Comparison of ENCODE assay signal across 8 cellular contexts in genomic region chrX:104098151-104098808, GRCh38. TPM values are rescaled to one million over a fixed set of nuclear protein-coding genes. Genes with fewer than 3 reads are reported as not detected.
A peak's percentile ranks its signal among the peaks of the same experiment; 100 is the strongest.
DNase-seq lines count a peak whose midpoint lies in the region; ATAC-seq, FAIRE-seq and TF ChIP-seq lines count a peak whose summit lies in the region.

No MANE protein-coding gene starts in this region.

- intact Hi-C loops in K562 (cut with micrococcal nuclease), result loop anchor here (1.0 to 2.0 kb wide), 2 partner anchors 39 to 173 kb away; no protein-coding TSS in a partner anchor

- TF ChIP-seq POLR2A in H54 (IDR thresholded peaks at IDR 0.05; ENCODE audit: low read depth, low read length) (no peak), K562 (conservative IDR thresholded peaks at IDR 0.05) (no peak)

- DNase-seq in GF-D8 (lab: John Stamatoyannopoulos, UW) (peak; percentile 28), H54 (ENCODE audit: insufficient read length, low spot score) (no peak), NCI-H1092 (lab: John Stamatoyannopoulos, UW) (peak; percentile 52), SJCRH30 (peak; percentile 1 to 41), K562 (ENCODE audit: extremely low read depth in 1 of 4, low spot score in 3 of 4) (peak; percentile 31 to 65 (median 35)), immature natural killer cell (peak; percentile 59 to 64 (median 64)), cortex of kidney (lab: John Stamatoyannopoulos, UW) (no peak)
- peak; percentile 34 to 49 for DNase-seq in stimulated activated CD4-positive, alpha-beta T cell treated with anti-CD3 and anti-CD28 coated beads, Interleukin-2, amount 100 ng/mL, for 24 hours

- H3K9me3 Mint-ChIP-seq in immature natural killer cell, result no peaks in the 10 kb centered on the region

- no peak overlapping the region for H3K9ac ChIP-seq in K562 (ENCODE audit: insufficient read depth in 1 of 2, low read depth in 2 of 2, low read length in 2 of 2)

- H3K9me3 ChIP-seq in SJCRH30 (replicated peaks) (no peaks in the 10 kb centered on the region), K562 (replicated peaks; ENCODE audit: control insufficient read depth, insufficient read depth, low read depth, low read length) (no peaks in the 10 kb centered on the region)

- H3K27ac Mint-ChIP-seq in immature natural killer cell, result peak overlapping the region in 1 of 6 donors; percentile 18

- no peak overlapping the region for H3K4me2 ChIP-seq in K562 (ENCODE audit: insufficient read depth, low read length)

- H3K36me3 ChIP-seq in SJCRH30 (no peaks in the 10 kb centered on the region), K562 (ENCODE audit: control insufficient read depth, insufficient read depth, low read length) (no peaks in the 10 kb centered on the region)

- TF ChIP-seq RAD21 in K562 (CRISPR knock-in tag; conservative IDR thresholded peaks at IDR 0.05 in 1 of 2, IDR thresholded peaks at IDR 0.05 in 1 of 2), result peak; percentile 49 to 70

- H3K36me3 Mint-ChIP-seq in immature natural killer cell, result peaks cover 0 to 7% (median 0%) of the 10 kb centered on the region in 3 donors

- in situ Hi-C loops in K562 (cut with MboI), result no loop called here

- H3K4me1 Mint-ChIP-seq in immature natural killer cell, result peaks cover 3 to 5% of the 10 kb centered on the region in 2 donors

- peak overlapping the region in 1 of 5 donors; percentile 10 for H3K4me3 Mint-ChIP-seq in immature natural killer cell

- CTCF ChIA-PET in K562 (lab: Yijun Ruan, JAX; ENCODE audit: low intra/inter-chr PET ratio), result interaction anchor here (0.8 to 2.1 kb wide), 2 partner anchors 38 to 173 kb away, joined by 3 to 9 read pairs; no protein-coding TSS in a partner anchor

- FAIRE-seq in H54 (lab: Jason Lieb, UNC) (peak; percentile 41), K562 (lab: Jason Lieb, UNC) (peak; percentile 84)

- TF ChIP-seq EP300 in K562 (IDR thresholded peaks at IDR 0.05; ENCODE audit: low read length), result no peak

- POLR2A ChIA-PET in K562 (lab: Yijun Ruan, JAX), result no interaction called here

- peak; percentile 64; the same call in 2 of the 3 replicates for ATAC-seq in K562

- no peak overlapping the region for H2AFZ ChIP-seq in K562 (ENCODE audit: low read depth, low read length)

- H4K20me1 ChIP-seq in K562 (replicated peaks; ENCODE audit: control insufficient read depth, insufficient read depth, low read length), result no peaks in the 10 kb centered on the region

- no peak overlapping the region for H3K27ac ChIP-seq in SJCRH30
- no peak overlapping the region for H3K27ac ChIP-seq in K562 (ENCODE audit: extremely low read depth, low read depth, low read length)

- no peaks in the 10 kb centered on the region for H3K9me1 ChIP-seq in K562 (ENCODE audit: control insufficient read depth, insufficient read depth, low read length)

- H3K4me3 ChIP-seq in SJCRH30 (no peak overlapping the region), K562 (no peak overlapping the region)

- no peaks in the 10 kb centered on the region for H3K4me1 ChIP-seq in SJCRH30
- H3K4me1 ChIP-seq in K562 (replicated peaks in 1 of 2; ENCODE audit: control insufficient read depth in 2 of 2, insufficient read depth in 2 of 2, low read length in 2 of 2), result no peaks in the 10 kb centered on the region

- TF ChIP-seq CTCF in K562 (IDR thresholded peaks at IDR 0.05 in 2 of 3, conservative IDR thresholded peaks at IDR 0.05 in 1 of 3; ENCODE audit: insufficient read depth in 2 of 3, low read depth in 1 of 3, low read length in 3 of 3), result peak; percentile 46 to 69 (median 50); a peak in 5 of 6 replicates

- H3K79me2 ChIP-seq in K562 (ENCODE audit: control insufficient read depth, insufficient read depth, low read length), result no peaks in the 10 kb centered on the region

- H3K27me3 Mint-ChIP-seq in immature natural killer cell (ENCODE audit: low read depth in 3 of 3), result peaks cover 0 to 8% (median 3%) of the 10 kb centered on the region in 3 donors

- BruUV-seq in K562 (replicated peaks; lab: Mats Ljungman, UMichigan), result no TSS peak

- H3K27me3 ChIP-seq in SJCRH30 (no peaks in the 10 kb centered on the region), K562 (ENCODE audit: control insufficient read depth in 2 of 2, insufficient read depth in 2 of 2, low read length in 2 of 2) (no peaks in the 10 kb centered on the region)

- WGBS in K562 (ENCODE audit: insufficient coverage, low coverage, missing lambda C conversion rate), result 0% methylated on average over 4 of the region's 4 CpGs

RNA-seq across cellular contexts. Expression of gene ZCCHC18, which starts 14.0 kb away (rescaled TPM):
- 1.1 and 1.2 TPM in 2 replicates for total RNA-seq in SJCRH30 (2014; rRNA removed; shearing (Covaris generic))
- not detected in 2 replicates for total RNA-seq in K562 (2011; cell fraction: chromatin; rRNA removed; ENCODE audit: low replicate concordance)
- total RNA-seq in K562 (2011; cell fraction: nucleolus; rRNA removed), result 0.83 TPM in 1 of 2 replicates, not detected in the other
- not detected in 2 replicates for total RNA-seq in K562 (2011; cell fraction: nucleoplasm; rRNA removed)
- total RNA-seq in K562 (2014; rRNA removed) (not detected in 2 replicates), K562 (2014; rRNA removed; fragmentation: Illumina TruSeq; extraction: Trizol) (not detected in 2 replicates), K562 (2015; rRNA removed; fragmentation: Illumina TruSeq; extraction: Trizol) (not detected in 2 replicates), K562 (2021) (not detected in 2 replicates)
- polyA plus RNA-seq in K562 (2011; rRNA removed) (0.15 TPM in 1 of 2 replicates, not detected in the other), K562 (2014; fragmentation: Illumina TruSeq; extraction: Trizol) (not detected in 2 replicates), K562 (2014; fragmentation: Nextera tagmentation; extraction: Ambion mirVana) (not detected), K562 (2014; rRNA removed) (not detected in 2 replicates), immature natural killer cell (1 to 10 TPM; 4.0 to 5.0 (median 4.3) TPM)
- 0.15 TPM in 1 of 2 replicates, not detected in the other for polyA plus RNA-seq in K562 (2011; cell fraction: cytosol; rRNA removed)
- 0.21 TPM in 1 of 2 replicates, not detected in the other for polyA plus RNA-seq in K562 (2011; cell fraction: nucleus; rRNA removed)
- polyA plus RNA-seq in K562 (2012), result not detected in 2 replicates
- polyA minus RNA-seq in K562 (2011; rRNA and poly(A)+ RNA removed), result not detected in 2 replicates
- not detected in 2 replicates for polyA minus RNA-seq in K562 (2011; cell fraction: cytosol; rRNA and poly(A)+ RNA removed)
- polyA minus RNA-seq in K562 (2011; cell fraction: nucleus; rRNA and poly(A)+ RNA removed), result not detected in 2 replicates

RNA-seq across cellular contexts. Expression of gene TMSB15C, which starts 22.2 kb away (rescaled TPM):
- total RNA-seq in SJCRH30 (2014; rRNA removed; shearing (Covaris generic)), result 3.0 and 5.7 TPM in 2 replicates
- total RNA-seq in K562 (2011; cell fraction: chromatin; rRNA removed; ENCODE audit: low replicate concordance), result not detected in 2 replicates
- not detected in 2 replicates for total RNA-seq in K562 (2011; cell fraction: nucleolus; rRNA removed)
- not detected in 2 replicates for total RNA-seq in K562 (2011; cell fraction: nucleoplasm; rRNA removed)
- total RNA-seq in K562 (2014; rRNA removed) (not detected in 2 replicates), K562 (2014; rRNA removed; fragmentation: Illumina TruSeq; extraction: Trizol) (not detected in 2 replicates), K562 (2015; rRNA removed; fragmentation: Illumina TruSeq; extraction: Trizol) (not detected in 2 replicates), K562 (2021) (not detected in 2 replicates)
- polyA plus RNA-seq in K562 (2011; rRNA removed) (0.03 TPM in 1 of 2 replicates, not detected in the other), K562 (2014; fragmentation: Illumina TruSeq; extraction: Trizol) (not detected in 2 replicates), K562 (2014; fragmentation: Nextera tagmentation; extraction: Ambion mirVana) (not detected), K562 (2014; rRNA removed) (not detected in 2 replicates), immature natural killer cell (1 to 10 TPM in 1 of 3 donors, under 1 TPM in 1, not detected in 1; 0.68 to 1.0 TPM)
- not detected in 2 replicates for polyA plus RNA-seq in K562 (2011; cell fraction: cytosol; rRNA removed)
- not detected in 2 replicates for polyA plus RNA-seq in K562 (2011; cell fraction: nucleus; rRNA removed)
- polyA plus RNA-seq in K562 (2012), result not detected in 2 replicates
- polyA minus RNA-seq in K562 (2011; rRNA and poly(A)+ RNA removed), result not detected in 2 replicates
- not detected in 2 replicates for polyA minus RNA-seq in K562 (2011; cell fraction: cytosol; rRNA and poly(A)+ RNA removed)
- polyA minus RNA-seq in K562 (2011; cell fraction: nucleus; rRNA and poly(A)+ RNA removed), result not detected in 2 replicates

RNA-seq across cellular contexts. Expression of gene H2BW2, which starts 58.5 kb away (rescaled TPM):
- total RNA-seq in SJCRH30 (2014; rRNA removed; shearing (Covaris generic)), result not detected in 2 replicates
- not detected in 2 replicates for total RNA-seq in K562 (2011; cell fraction: chromatin; rRNA removed; ENCODE audit: low replicate concordance)
- total RNA-seq in K562 (2011; cell fraction: nucleolus; rRNA removed), result not detected in 2 replicates
- total RNA-seq in K562 (2011; cell fraction: nucleoplasm; rRNA removed), result not detected in 2 replicates
- total RNA-seq in K562 (2014; rRNA removed) (1.1 TPM in 1 of 2 replicates, not detected in the other), K562 (2014; rRNA removed; fragmentation: Illumina TruSeq; extraction: Trizol) (not detected in 2 replicates), K562 (2015; rRNA removed; fragmentation: Illumina TruSeq; extraction: Trizol) (not detected in 2 replicates), K562 (2021) (not detected in 2 replicates)
- polyA plus RNA-seq in K562 (2011; rRNA removed) (not detected in 2 replicates), K562 (2014; fragmentation: Illumina TruSeq; extraction: Trizol) (not detected in 2 replicates), K562 (2014; fragmentation: Nextera tagmentation; extraction: Ambion mirVana) (not detected), K562 (2014; rRNA removed) (not detected in 2 replicates), immature natural killer cell (not detected)
- 0.36 TPM in 1 of 2 replicates, not detected in the other for polyA plus RNA-seq in K562 (2011; cell fraction: cytosol; rRNA removed)
- polyA plus RNA-seq in K562 (2011; cell fraction: nucleus; rRNA removed), result not detected in 2 replicates
- polyA plus RNA-seq in K562 (2012), result not detected in 2 replicates
- not detected in 2 replicates for polyA minus RNA-seq in K562 (2011; rRNA and poly(A)+ RNA removed)
- not detected in 2 replicates for polyA minus RNA-seq in K562 (2011; cell fraction: cytosol; rRNA and poly(A)+ RNA removed)
- polyA minus RNA-seq in K562 (2011; cell fraction: nucleus; rRNA and poly(A)+ RNA removed), result not detected in 2 replicates

RNA-seq across cellular contexts. Expression of gene SLC25A53, which starts 58.5 kb away (rescaled TPM):
- 3.1 and 4.2 TPM in 2 replicates for total RNA-seq in SJCRH30 (2014; rRNA removed; shearing (Covaris generic))
- 2.6 and 9.6 TPM in 2 replicates for total RNA-seq in K562 (2011; cell fraction: chromatin; rRNA removed; ENCODE audit: low replicate concordance)
- total RNA-seq in K562 (2011; cell fraction: nucleolus; rRNA removed), result 2.0 and 2.5 TPM in 2 replicates
- 2.6 and 4.9 TPM in 2 replicates for total RNA-seq in K562 (2011; cell fraction: nucleoplasm; rRNA removed)
- total RNA-seq in K562 (2014; rRNA removed) (7.7 and 10.8 TPM in 2 replicates), K562 (2014; rRNA removed; fragmentation: Illumina TruSeq; extraction: Trizol) (5.2 and 5.6 TPM in 2 replicates), K562 (2015; rRNA removed; fragmentation: Illumina TruSeq; extraction: Trizol) (7.8 and 8.6 TPM in 2 replicates), K562 (2021) (2.4 and 4.0 TPM in 2 replicates)
- polyA plus RNA-seq in K562 (2011; rRNA removed) (3.3 and 5.6 TPM in 2 replicates), K562 (2014; fragmentation: Illumina TruSeq; extraction: Trizol) (6.5 and 7.0 TPM in 2 replicates), K562 (2014; fragmentation: Nextera tagmentation; extraction: Ambion mirVana) (1 to 10 TPM; 4.0 to 5.4 TPM), K562 (2014; rRNA removed) (4.9 and 5.8 TPM in 2 replicates), immature natural killer cell (10 to 100 TPM in 2 of 3 donors, 1 to 10 TPM in 1; 9.9 to 14.9 (median 13.9) TPM)
- polyA plus RNA-seq in K562 (2011; cell fraction: cytosol; rRNA removed), result 2.3 and 3.8 TPM in 2 replicates
- 5.6 and 9.5 TPM in 2 replicates for polyA plus RNA-seq in K562 (2011; cell fraction: nucleus; rRNA removed)
- 3.8 and 8.8 TPM in 2 replicates for polyA plus RNA-seq in K562 (2012)
- polyA minus RNA-seq in K562 (2011; rRNA and poly(A)+ RNA removed), result 2.7 and 5.6 TPM in 2 replicates
- polyA minus RNA-seq in K562 (2011; cell fraction: cytosol; rRNA and poly(A)+ RNA removed), result 2.6 TPM in 1 of 2 replicates, not detected in the other
- polyA minus RNA-seq in K562 (2011; cell fraction: nucleus; rRNA and poly(A)+ RNA removed), result 2.1 and 2.4 TPM in 2 replicates

Comparison
In these comparisons a context has a peak if more than half of its experiments do, and no peak if none do; other contexts are left out.
1. DNase-seq: peak in GF-D8 (single experiment), NCI-H1092 (single experiment), SJCRH30 (2 of 2), K562 (4 of 4), immature natural killer cell (3 of 3) and stimulated activated CD4-positive, alpha-beta T cell treated with anti-CD3 and anti-CD28 coated beads, Interleukin-2, amount 100 ng/mL, for 24 hours (2 of 2); none in H54 (single experiment) and cortex of kidney (single experiment).